In genomic region chr11:10147195-10147594, GRCh38 we compare ENCODE assay signal across 35 cellular contexts.
"Had no signal": no experiment of that assay in that cellular context is flagged by ENCODE, and none has a peak within 500 bp of the region (broad histone marks: within the 10 kb centered on the region; RNA-seq: fewer than 3 reads in every experiment).

No MANE protein-coding gene starts in this region.

- H3K27me3 ChIP-seq: MG63 had no signal

- H3K36me3 ChIP-seq: MG63 had no signal

- H3K9me3 ChIP-seq: MG63 had no signal

- DNase-seq: Karpas-422, Kasumi-1, MG63, MM.1S, MV-4-11, NCI-H1048, NCI-H1092, NCI-H1092 treated with DMSO at 0.1 percent for 48 hours, NCI-H1105, NCI-H1105 treated with DMSO at 0.1 percent for 48 hours, NCI-H1417, NCI-H1417 treated with DMSO at 0.1 percent for 48 hours, NCI-H1436, NCI-H1436 treated with DMSO at 0.1 percent for 48 hours, NCI-H146, NCI-H1694, NCI-H1694 treated with DMSO at 0.1 percent for 48 hours, NCI-H187, NCI-H187 treated with DMSO at 0.1 percent for 48 hours, NCI-H1930, NCI-H2029, NCI-H2029 treated with DMSO at 0.1 percent for 48 hours, NCI-H2081, NCI-H2081 treated with DMSO at 0.1 percent for 48 hours, NCI-H2107, NCI-H2171, NCI-H2171 treated with DMSO at 0.1 percent for 48 hours, NCI-H2227 treated with DMSO at 0.1 percent for 48 hours, NCI-H226, NCI-H345, NCI-H446, NCI-H446 treated with DMSO at 0.1 percent for 48 hours, NCI-H510A, NCI-H510A treated with DMSO at 0.1 percent for 48 hours, NCI-H524 had no signal

- H3K4me3 ChIP-seq: MG63 had no signal
